ENCODE assay signal across 1 cellular context in genomic region chr1:227562923-227563318, GRCh38.
TF ChIP-seq lines count a peak whose summit lies in the region.

No MANE protein-coding gene starts in this region.

TF ChIP-seq in IMR-90, 13 proteins besides CTCF, POLR2A, EP300 and RAD21 (continued from another document):
- no peak for TF ChIP-seq ELK1 (IDR thresholded peaks at IDR 0.05; ENCODE audit: borderline replicate concordance, low read depth, low read length)
- no peak for TF ChIP-seq MXI1 (IDR thresholded peaks at IDR 0.05; ENCODE audit: borderline replicate concordance, low read depth, low read length)
- TF ChIP-seq MAZ (IDR thresholded peaks at IDR 0.05; ENCODE audit: borderline replicate concordance, low read depth, low read length), result no peak
- TF ChIP-seq CEBPB (IDR thresholded peaks at IDR 0.05; ENCODE audit: low read depth, low read length), result no peak
- no peak for TF ChIP-seq BHLHE40 (IDR thresholded peaks at IDR 0.05; ENCODE audit: low read depth, low read length)
- TF ChIP-seq SMC3 (IDR thresholded peaks at IDR 0.05; ENCODE audit: low read depth, low read length), result no peak
- TF ChIP-seq USF2 (IDR thresholded peaks at IDR 0.05; ENCODE audit: low read depth, low read length), result no peak
